ENCODE assay signal across 29 cellular contexts in the genomic region with DNA sequence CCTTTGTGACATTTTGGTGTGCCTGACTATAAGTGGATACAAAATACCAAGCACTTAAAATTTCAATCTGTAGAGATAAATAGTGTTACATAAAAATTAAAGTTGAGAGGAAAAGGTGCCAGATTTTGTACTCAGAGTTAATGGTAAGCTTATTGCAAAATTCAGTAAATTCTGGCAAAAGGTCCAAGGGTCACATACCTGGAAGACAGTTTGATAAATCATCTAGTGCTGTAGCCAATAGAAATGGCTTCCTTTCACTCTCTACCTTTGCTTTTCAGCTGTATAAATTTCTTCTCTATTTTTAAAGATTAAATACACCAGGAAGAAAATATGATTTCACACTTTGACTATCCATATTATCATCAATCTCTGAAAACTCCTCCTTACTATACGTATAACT.
"Had no signal": no experiment of that assay in that cellular context is flagged by ENCODE, and none has a peak within 500 bp of the region (broad histone marks: within the 10 kb centered on the region; RNA-seq: fewer than 3 reads in every experiment).

No MANE protein-coding gene starts in this region.

- H3K4me3 Mint-ChIP-seq: activated CD4-positive, alpha-beta memory T cell treated with anti-CD3 and anti-CD28 coated beads for 36 hours; activated CD4-positive, alpha-beta T cell treated with anti-CD3 and anti-CD28 coated beads for 36 hours; activated CD4-positive, alpha-beta T cell treated with anti-CD3 and anti-CD28 coated beads, Interleukin-2, amount 10 ng/mL, durations not matched to agents 24 days and 14 days; activated CD8-positive, alpha-beta memory T cell treated with anti-CD3 and anti-CD28 coated beads, Interleukin-2, amount 10 ng/mL, durations not matched to agents 7 days and 5 days; activated CD8-positive, alpha-beta T cell treated with anti-CD3 and anti-CD28 coated beads, Interleukin-2, amount 10 ng/mL, durations not matched to agents 7 days and 5 days; activated naive CD4-positive, alpha-beta T cell treated with anti-CD3 and anti-CD28 coated beads, Interleukin-2, amount 10 ng/mL, durations not matched to agents 7 days and 5 days; activated naive CD8-positive, alpha-beta T cell treated with anti-CD3 and anti-CD28 coated beads, Interleukin-2, amount 10 ng/mL, durations not matched to agents 7 days and 5 days; T-helper 17 cell; T-helper 2 cell treated with Interferon-gamma antibody and Interleukin-4, amounts not matched to agents 5 μg/mL and 100 μg/mL, for 36 hours had no signal

- H3K27me3 Mint-ChIP-seq: activated CD4-positive, alpha-beta memory T cell treated with anti-CD3 and anti-CD28 coated beads for 36 hours; activated CD4-positive, alpha-beta T cell treated with anti-CD3 and anti-CD28 coated beads for 36 hours; activated CD4-positive, alpha-beta T cell treated with anti-CD3 and anti-CD28 coated beads, Interleukin-2, amount 10 ng/mL, durations not matched to agents 24 days and 14 days; activated CD8-positive, alpha-beta memory T cell treated with anti-CD3 and anti-CD28 coated beads, Interleukin-2, amount 10 ng/mL, durations not matched to agents 7 days and 5 days; activated naive CD4-positive, alpha-beta T cell treated with anti-CD3 and anti-CD28 coated beads, Interleukin-2, amount 10 ng/mL, durations not matched to agents 7 days and 5 days; activated naive CD8-positive, alpha-beta T cell treated with anti-CD3 and anti-CD28 coated beads, Interleukin-2, amount 10 ng/mL, durations not matched to agents 7 days and 5 days; T-helper 17 cell had no signal

- H3K9me3 ChIP-seq: colonic mucosa, esophagus squamous epithelium, gastroesophageal sphincter had no signal

- H3K27ac ChIP-seq: ascending aorta, colonic mucosa, epithelial cell of prostate, esophagus squamous epithelium, gastroesophageal sphincter had no signal

- H3K27ac Mint-ChIP-seq: activated CD4-positive, alpha-beta memory T cell treated with anti-CD3 and anti-CD28 coated beads for 36 hours; activated CD4-positive, alpha-beta T cell treated with anti-CD3 and anti-CD28 coated beads for 36 hours; activated CD4-positive, alpha-beta T cell treated with anti-CD3 and anti-CD28 coated beads, Interleukin-2, amount 10 ng/mL, durations not matched to agents 24 days and 14 days; activated CD8-positive, alpha-beta memory T cell treated with anti-CD3 and anti-CD28 coated beads, Interleukin-2, amount 10 ng/mL, durations not matched to agents 7 days and 5 days; activated CD8-positive, alpha-beta T cell treated with anti-CD3 and anti-CD28 coated beads, Interleukin-2, amount 10 ng/mL, durations not matched to agents 7 days and 5 days; activated naive CD4-positive, alpha-beta T cell treated with anti-CD3 and anti-CD28 coated beads, Interleukin-2, amount 10 ng/mL, durations not matched to agents 7 days and 5 days; activated naive CD4-positive, alpha-beta T cell treated with anti-CD3 and anti-CD28 coated beads, Interleukin-2, amount 50 U/mL, for 72 hours; activated naive CD8-positive, alpha-beta T cell treated with anti-CD3 and anti-CD28 coated beads, Interleukin-2, amount 10 ng/mL, durations not matched to agents 7 days and 5 days; T-helper 17 cell; T-helper 2 cell treated with Interferon-gamma antibody and Interleukin-4, amounts not matched to agents 5 μg/mL and 100 μg/mL, for 36 hours had no signal

- H3K4me1 Mint-ChIP-seq: activated CD4-positive, alpha-beta T cell treated with anti-CD3 and anti-CD28 coated beads for 36 hours; activated CD4-positive, alpha-beta T cell treated with anti-CD3 and anti-CD28 coated beads, Interleukin-2, amount 10 ng/mL, durations not matched to agents 24 days and 14 days; activated CD8-positive, alpha-beta memory T cell treated with anti-CD3 and anti-CD28 coated beads, Interleukin-2, amount 10 ng/mL, durations not matched to agents 7 days and 5 days; activated naive CD4-positive, alpha-beta T cell treated with anti-CD3 and anti-CD28 coated beads, Interleukin-2, amount 10 ng/mL, durations not matched to agents 7 days and 5 days; activated naive CD8-positive, alpha-beta T cell treated with anti-CD3 and anti-CD28 coated beads, Interleukin-2, amount 10 ng/mL, durations not matched to agents 7 days and 5 days; T-helper 17 cell had no signal

- H3K36me3 ChIP-seq: ascending aorta, colonic mucosa, esophagus squamous epithelium, gastroesophageal sphincter had no signal

- H3K4me3 ChIP-seq: ascending aorta, colonic mucosa, esophagus squamous epithelium, gastroesophageal sphincter had no signal

- FAIRE-seq: endometrium, endothelial cell of umbilical vein had no signal

- H3K27me3 ChIP-seq: ascending aorta, colonic mucosa, esophagus squamous epithelium, gastroesophageal sphincter had no signal

- H3K4me1 ChIP-seq: colonic mucosa, esophagus squamous epithelium had no signal

- DNase-seq: activated CD4-positive, alpha-beta memory T cell treated with anti-CD3 and anti-CD28 coated beads for 36 hours; activated CD4-positive, alpha-beta T cell treated with anti-CD3 and anti-CD28 coated beads for 36 hours; activated CD4-positive, alpha-beta T cell treated with anti-CD3 and anti-CD28 coated beads, Interleukin-2, amount 10 ng/mL, durations not matched to agents 24 days and 14 days; activated CD4-positive, CD25-positive, alpha-beta regulatory T cell; activated CD4-positive, CD25-positive, alpha-beta regulatory T cell treated with anti-CD3 and anti-CD28 coated beads, Interleukin-2, amount 50 U/mL, for 72 hours; activated CD8-positive, alpha-beta memory T cell treated with anti-CD3 and anti-CD28 coated beads, Interleukin-2, amount 10 ng/mL, durations not matched to agents 7 days and 5 days; activated CD8-positive, alpha-beta memory T cell treated with anti-CD3 and anti-CD28 coated beads, Interleukin-2, amount 50 U/mL, for 4 hours; activated CD8-positive, alpha-beta T cell treated with anti-CD3 and anti-CD28 coated beads, Interleukin-2, amount 10 ng/mL, durations not matched to agents 7 days and 5 days; activated gamma-delta T cell; activated naive CD4-positive, alpha-beta T cell; activated naive CD4-positive, alpha-beta T cell treated with anti-CD3 and anti-CD28 coated beads, Interleukin-2, amount 10 ng/mL, durations not matched to agents 7 days and 5 days; activated naive CD8-positive, alpha-beta T cell treated with anti-CD3 and anti-CD28 coated beads, Interleukin-2, amount 10 ng/mL, durations not matched to agents 7 days and 5 days; activated T-cell treated with anti-CD3 and anti-CD28 coated beads, Interleukin-2, amount 50 U/mL, for 1 hour; activated T-cell treated with anti-CD3 and anti-CD28 coated beads, Interleukin-2, amount 50 U/mL, for 48 hours; caudate nucleus; colonic mucosa; effector CD8-positive, alpha-beta T cell; esophagus squamous epithelium; foreskin melanocyte; T-helper 1 cell; T-helper 17 cell; T1000 had no signal

- H3K36me3 Mint-ChIP-seq: activated CD4-positive, alpha-beta memory T cell treated with anti-CD3 and anti-CD28 coated beads for 36 hours; activated CD8-positive, alpha-beta memory T cell treated with anti-CD3 and anti-CD28 coated beads, Interleukin-2, amount 10 ng/mL, durations not matched to agents 7 days and 5 days; activated naive CD4-positive, alpha-beta T cell treated with anti-CD3 and anti-CD28 coated beads, Interleukin-2, amount 10 ng/mL, durations not matched to agents 7 days and 5 days; activated naive CD4-positive, alpha-beta T cell treated with anti-CD3 and anti-CD28 coated beads, Interleukin-2, amount 50 U/mL, for 72 hours; activated naive CD8-positive, alpha-beta T cell treated with anti-CD3 and anti-CD28 coated beads, Interleukin-2, amount 10 ng/mL, durations not matched to agents 7 days and 5 days had no signal

- ATAC-seq: activated CD4-positive, alpha-beta T cell treated with anti-CD3 and anti-CD28 coated beads for 36 hours; activated CD8-positive, alpha-beta memory T cell treated with anti-CD3 and anti-CD28 coated beads, Interleukin-2, amount 10 ng/mL, durations not matched to agents 7 days and 5 days; activated CD8-positive, alpha-beta T cell treated with anti-CD3 and anti-CD28 coated beads, Interleukin-2, amount 10 ng/mL, durations not matched to agents 7 days and 5 days; activated naive CD4-positive, alpha-beta T cell treated with anti-CD3 and anti-CD28 coated beads, Interleukin-2, amount 50 U/mL, for 72 hours; gastroesophageal sphincter; T-helper 17 cell had no signal

- H3K9me3 Mint-ChIP-seq: activated CD4-positive, alpha-beta T cell treated with anti-CD3 and anti-CD28 coated beads, Interleukin-2, amount 10 ng/mL, durations not matched to agents 24 days and 14 days; activated naive CD8-positive, alpha-beta T cell treated with anti-CD3 and anti-CD28 coated beads, Interleukin-2, amount 10 ng/mL, durations not matched to agents 7 days and 5 days had no signal
